ENCODE assay signal across 19 cellular contexts in genomic region chr1:38814444-38814983, GRCh38.
"Had no signal": no experiment of that assay in that cellular context is flagged by ENCODE, and none has a peak within 500 bp of the region (broad histone marks: within the 10 kb centered on the region; RNA-seq: fewer than 3 reads in every experiment).

No MANE protein-coding gene starts in this region.

- ATAC-seq: effector memory CD8-positive, alpha-beta T cell; left ventricle myocardium superior; lower lobe of right lung; naive thymus-derived CD8-positive, alpha-beta T cell; pancreas; right lobe of liver; upper lobe of right lung had no signal

- DNase-seq: cortex of kidney; effector memory CD8-positive, alpha-beta T cell; head of caudate nucleus; left ventricle myocardium superior; lower lobe of right lung; naive thymus-derived CD8-positive, alpha-beta T cell; pancreas; right lobe of liver; small intestine; stimulated activated CD4-positive, alpha-beta T cell treated with anti-CD3 and anti-CD28 coated beads, Interleukin-12 subunit alpha, Interleukin-12 subunit beta, amount 100 ng/mL, for 4 hours; stimulated activated CD4-positive, alpha-beta T cell treated with anti-CD3 and anti-CD28 coated beads, Interleukin-1b, Interleukin-23, amount 100 ng/mL, for 48 hours; stimulated activated CD4-positive, alpha-beta T cell treated with anti-CD3 and anti-CD28 coated beads, Interleukin-4, amount 100 ng/mL, for 1 hour; stimulated activated CD8-positive, alpha-beta memory T cell treated with anti-CD3 and anti-CD28 coated beads, Interleukin-4, amount 100 ng/mL, for 48 hours; stimulated activated naive CD4-positive, alpha-beta T cell treated with Interleukin-2 at 50 U/mL for 16 hours; upper lobe of right lung had no signal

- H3K9me3 Mint-ChIP-seq: effector memory CD8-positive, alpha-beta T cell had no signal

- H3K27me3 ChIP-seq: vagina had no signal

- H3K9me3 ChIP-seq: lower lobe of right lung, neutrophil, pancreas, right lobe of liver, thoracic aorta, upper lobe of right lung, vagina had no signal

- H3K4me3 Mint-ChIP-seq: effector memory CD8-positive, alpha-beta T cell had no signal

- H3K36me3 ChIP-seq: lower lobe of right lung, neutrophil, pancreas, right lobe of liver, thoracic aorta, tibial nerve, upper lobe of right lung, vagina had no signal

- H3K4me3 ChIP-seq: lower lobe of right lung, pancreas, right lobe of liver, thoracic aorta, tibial nerve, upper lobe of right lung, vagina had no signal

- H3K27ac Mint-ChIP-seq: effector memory CD8-positive, alpha-beta T cell had no signal

- H3K27ac ChIP-seq: lower lobe of right lung, neutrophil, pancreas, right lobe of liver, thoracic aorta, tibial nerve, upper lobe of right lung, vagina had no signal
